ENCODE assay signal across 16 cellular contexts in genomic region chr4:38141808-38142500, GRCh38.
DNase-seq lines count a peak whose midpoint lies in the region; ATAC-seq and TF ChIP-seq lines count a peak whose summit lies in the region.
"Had no signal": no experiment of that assay in that cellular context is flagged by ENCODE, and none has a peak within 500 bp of the region (broad histone marks: within the 10 kb centered on the region; RNA-seq: fewer than 3 reads in every experiment).

No MANE protein-coding gene starts in this region.

- H3K27me3 ChIP-seq in foreskin keratinocyte (no peaks in the 10 kb centered on the region), stomach smooth muscle (ENCODE audit: control insufficient read depth in 1 of 2, insufficient read depth in 2 of 2, low read length in 2 of 2) (no peaks in the 10 kb centered on the region)
- H3K27me3 ChIP-seq: body of pancreas, SJCRH30 had no signal

- no peaks in the 10 kb centered on the region for H3K9me3 ChIP-seq in stomach smooth muscle (ENCODE audit: control insufficient read depth in 2 of 2, low read length in 2 of 2)
- H3K9me3 ChIP-seq: body of pancreas, SJCRH30 had no signal

- H3K27ac Mint-ChIP-seq in activated naive CD8-positive, alpha-beta T cell treated with anti-CD3 and anti-CD28 coated beads, Interleukin-2, amount 50 U/mL, for 24 hours: no peak overlapping the region
- no peak overlapping the region for H3K27ac Mint-ChIP-seq in activated naive CD8-positive, alpha-beta T cell treated with anti-CD3 and anti-CD28 coated beads for 36 hours
- H3K27ac Mint-ChIP-seq in activated T-cell treated with anti-CD3 and anti-CD28 coated beads, Interleukin-2, amount 50 U/mL, for 72 hours: peak overlapping the region; percentile 85
- H3K27ac Mint-ChIP-seq: endodermal cell had no signal

- H3K9ac ChIP-seq in stomach smooth muscle (ENCODE audit: low read length in 2 of 2): no peak overlapping the region
- H3K9ac ChIP-seq: parathyroid adenoma had no signal

- H3K9me3 Mint-ChIP-seq in activated naive CD8-positive, alpha-beta T cell treated with anti-CD3 and anti-CD28 coated beads, Interleukin-2, amount 50 U/mL, for 24 hours: no peaks in the 10 kb centered on the region
- no peaks in the 10 kb centered on the region for H3K9me3 Mint-ChIP-seq in activated naive CD8-positive, alpha-beta T cell treated with anti-CD3 and anti-CD28 coated beads for 36 hours
- no peaks in the 10 kb centered on the region for H3K9me3 Mint-ChIP-seq in activated T-cell treated with anti-CD3 and anti-CD28 coated beads, Interleukin-2, amount 50 U/mL, for 72 hours
- H3K9me3 Mint-ChIP-seq: endodermal cell had no signal

- DNase-seq in activated naive CD8-positive, alpha-beta T cell treated with anti-CD3 and anti-CD28 coated beads, Interleukin-2, amount 50 U/mL, for 24 hours: no peak
- DNase-seq in activated naive CD8-positive, alpha-beta T cell treated with anti-CD3 and anti-CD28 coated beads for 36 hours: no peak
- no peak for DNase-seq in activated T-cell treated with anti-CD3 and anti-CD28 coated beads, Interleukin-2, amount 50 U/mL, for 72 hours
- DNase-seq in foreskin keratinocyte: no peak
- no peak for DNase-seq in NCI-H2029 treated with DMSO at 0.1 percent for 48 hours (lab: John Stamatoyannopoulos, UW)
- no peak for DNase-seq in central memory CD4-positive, alpha-beta T cell
- no peak for DNase-seq in DMS 273 treated with DMSO at 0.1 percent for 48 hours (lab: John Stamatoyannopoulos, UW)
- DNase-seq: body of pancreas, endodermal cell, Karpas-422, NCI-H1930, NCI-H82, SJCRH30 had no signal

- H3K27ac ChIP-seq in foreskin keratinocyte (no peak overlapping the region), stomach smooth muscle (ENCODE audit: low read length) (peak overlapping the region; percentile 55)
- H3K27ac ChIP-seq: parathyroid adenoma, SJCRH30, VCaP had no signal

- H3K4me3 ChIP-seq in stomach smooth muscle (ENCODE audit: low read length in 2 of 2): no peak overlapping the region
- H3K4me3 ChIP-seq: body of pancreas, SJCRH30 had no signal

- H3K36me3 Mint-ChIP-seq in activated naive CD8-positive, alpha-beta T cell treated with anti-CD3 and anti-CD28 coated beads, Interleukin-2, amount 50 U/mL, for 24 hours (ENCODE audit: low read depth): peaks cover 34% of the 10 kb centered on the region
- peaks cover 25% of the 10 kb centered on the region for H3K36me3 Mint-ChIP-seq in activated naive CD8-positive, alpha-beta T cell treated with anti-CD3 and anti-CD28 coated beads for 36 hours
- peaks cover 6 to 14% of the 10 kb centered on the region in 2 donors for H3K36me3 Mint-ChIP-seq in activated T-cell treated with anti-CD3 and anti-CD28 coated beads, Interleukin-2, amount 50 U/mL, for 72 hours (ENCODE audit: insufficient read depth in 2 of 2)

- H3K4me1 ChIP-seq in foreskin keratinocyte (no peaks in the 10 kb centered on the region), stomach smooth muscle (ENCODE audit: control insufficient read depth, insufficient read depth, low read length) (peaks cover 5% of the 10 kb centered on the region)
- H3K4me1 ChIP-seq: parathyroid adenoma, SJCRH30 had no signal

- no peak for TF ChIP-seq CTCF in foreskin keratinocyte (conservative IDR thresholded peaks at IDR 0.05)

- H3K4me1 Mint-ChIP-seq in activated naive CD8-positive, alpha-beta T cell treated with anti-CD3 and anti-CD28 coated beads, Interleukin-2, amount 50 U/mL, for 24 hours: peaks cover 9% of the 10 kb centered on the region
- no peaks in the 10 kb centered on the region for H3K4me1 Mint-ChIP-seq in activated naive CD8-positive, alpha-beta T cell treated with anti-CD3 and anti-CD28 coated beads for 36 hours
- H3K4me1 Mint-ChIP-seq in activated T-cell treated with anti-CD3 and anti-CD28 coated beads, Interleukin-2, amount 50 U/mL, for 72 hours (ENCODE audit: low read depth): peaks cover 25% of the 10 kb centered on the region
- H3K4me1 Mint-ChIP-seq: endodermal cell had no signal

- H3K36me3 ChIP-seq in stomach smooth muscle (ENCODE audit: control insufficient read depth in 2 of 2, insufficient read depth in 2 of 2, low read length in 2 of 2): peaks cover 36 to 39% of the 10 kb centered on the region in 2 donors
- H3K36me3 ChIP-seq: SJCRH30 had no signal

- no peak overlapping the region for H3K4me3 Mint-ChIP-seq in activated naive CD8-positive, alpha-beta T cell treated with anti-CD3 and anti-CD28 coated beads, Interleukin-2, amount 50 U/mL, for 24 hours
- H3K4me3 Mint-ChIP-seq in activated naive CD8-positive, alpha-beta T cell treated with anti-CD3 and anti-CD28 coated beads for 36 hours: no peak overlapping the region
- H3K4me3 Mint-ChIP-seq in activated T-cell treated with anti-CD3 and anti-CD28 coated beads, Interleukin-2, amount 50 U/mL, for 72 hours: peak overlapping the region in 1 of 2 donors; percentile 61
- H3K4me3 Mint-ChIP-seq: endodermal cell had no signal

- peak; percentile 85 for ATAC-seq in activated naive CD8-positive, alpha-beta T cell treated with anti-CD3 and anti-CD28 coated beads, Interleukin-2, amount 50 U/mL, for 24 hours
- ATAC-seq in activated T-cell treated with anti-CD3 and anti-CD28 coated beads, Interleukin-2, amount 50 U/mL, for 72 hours (replicated peaks in 1 of 2): peak; percentile 67 to 69
- ATAC-seq in foreskin keratinocyte: peak; percentile 79
- ATAC-seq: body of pancreas had no signal

- H3K27me3 Mint-ChIP-seq in activated naive CD8-positive, alpha-beta T cell treated with anti-CD3 and anti-CD28 coated beads, Interleukin-2, amount 50 U/mL, for 24 hours: no peaks in the 10 kb centered on the region
- no peaks in the 10 kb centered on the region for H3K27me3 Mint-ChIP-seq in activated naive CD8-positive, alpha-beta T cell treated with anti-CD3 and anti-CD28 coated beads for 36 hours
- H3K27me3 Mint-ChIP-seq in activated T-cell treated with anti-CD3 and anti-CD28 coated beads, Interleukin-2, amount 50 U/mL, for 72 hours (ENCODE audit: low read depth): no peaks in the 10 kb centered on the region
